Comparison of ENCODE assay signal across 1 cellular context in genomic region chr13:40370662-40371061, GRCh38.
TF ChIP-seq lines count a peak whose summit lies in the region.

No MANE protein-coding gene starts in this region.

TF ChIP-seq in HepG2, 621 proteins besides CTCF, POLR2A, EP300 and RAD21:
- no peak for TF ChIP-seq MLX (CRISPR knock-in tag; IDR thresholded peaks at IDR 0.05)
